ENCODE assay signal across 8 cellular contexts in genomic region chr10:133334495-133335237, GRCh38. TPM values are rescaled to one million over a fixed set of nuclear protein-coding genes. Genes with fewer than 3 reads are reported as not detected.
DNase-seq lines count a peak whose midpoint lies in the region; ATAC-seq and TF ChIP-seq lines count a peak whose summit lies in the region.

No MANE protein-coding gene starts in this region.

- no peak overlapping the region for H4K91ac ChIP-seq in H9 (ENCODE audit: insufficient read length, low read depth, low read length)

- H3K79me1 ChIP-seq in H9 (ENCODE audit: insufficient read depth, low read depth, low read length, poor library complexity, severe bottlenecking) = no peaks in the 10 kb centered on the region

- H2BK12ac ChIP-seq in H9 (ENCODE audit: insufficient read length, low read depth, low read length) = no peak overlapping the region

- peak overlapping the region; percentile 51 to 76 for H3K4me3 Mint-ChIP-seq in H9
- H3K4me3 Mint-ChIP-seq in activated T-cell treated with anti-CD3 and anti-CD28 coated beads, Interleukin-2, amount 50 U/mL, for 4 hours = peak overlapping the region; percentile 80

- peaks cover 13% of the 10 kb centered on the region in 2 experiments for H3K9me3 Mint-ChIP-seq in H9
- H3K9me3 Mint-ChIP-seq in activated T-cell treated with anti-CD3 and anti-CD28 coated beads, Interleukin-2, amount 50 U/mL, for 4 hours = no peaks in the 10 kb centered on the region

- peaks cover 44% of the 10 kb centered on the region for H3K27me3 ChIP-seq in H9 (ENCODE audit: insufficient read depth, low read length)
- peaks cover 68% of the 10 kb centered on the region for H3K27me3 ChIP-seq in cardiac muscle cell
- peaks cover 59 to 81% (median 69%) of the 10 kb centered on the region in 3 donors for H3K27me3 ChIP-seq in gastrocnemius medialis

- H4K5ac ChIP-seq in H9 (ENCODE audit: insufficient read length, low read depth, low read length) = no peak overlapping the region

- no peaks in the 10 kb centered on the region for H4K20me1 ChIP-seq in H9 (ENCODE audit: control insufficient read depth, insufficient read depth, insufficient read length)

- H2BK120ac ChIP-seq in H9 (ENCODE audit: low read depth, low read length, poor library complexity, severe bottlenecking) = no peak overlapping the region

- no peak overlapping the region for H2AK5ac ChIP-seq in H9 (ENCODE audit: insufficient read length, low read length)

- no peak overlapping the region for H2AFZ ChIP-seq in H9 (ENCODE audit: low read length)

- WGBS in H9 (ENCODE audit: extremely low coverage, insufficient read length, low lambda C conversion rate) = no CpG with 5 or more reads among the region's 51 CpGs

- H3K56ac ChIP-seq in H9 (ENCODE audit: insufficient read length, low read depth, low read length) = no peak overlapping the region

- H3K23ac ChIP-seq in H9 (ENCODE audit: insufficient read length, low read depth, low read length) = no peak overlapping the region

- no peak overlapping the region for H3K9ac ChIP-seq in H9 (ENCODE audit: extremely low read depth, insufficient read length, low read length)

- H3K36me3 Mint-ChIP-seq in H9 (ENCODE audit: insufficient read depth in 1 of 3, low read depth in 3 of 3) = no peaks in the 10 kb centered on the region
- no peaks in the 10 kb centered on the region for H3K36me3 Mint-ChIP-seq in activated T-cell treated with anti-CD3 and anti-CD28 coated beads, Interleukin-2, amount 50 U/mL, for 4 hours (ENCODE audit: insufficient read depth)

- H3K79me2 ChIP-seq in H9 (ENCODE audit: insufficient read depth, low read length) = no peaks in the 10 kb centered on the region

- H3K4me1 ChIP-seq in H9 (ENCODE audit: insufficient read depth, low read length) (no peaks in the 10 kb centered on the region), cardiac muscle cell (ENCODE audit: low read depth) (peaks cover 3% of the 10 kb centered on the region), gastrocnemius medialis (peaks cover 5 to 19% of the 10 kb centered on the region in 2 donors)

- H3K27me3 Mint-ChIP-seq in H9 (ENCODE audit: low read depth) = peaks cover 55% of the 10 kb centered on the region
- H3K27me3 Mint-ChIP-seq in activated T-cell treated with anti-CD3 and anti-CD28 coated beads, Interleukin-2, amount 50 U/mL, for 4 hours (ENCODE audit: low read depth) = peaks cover 7% of the 10 kb centered on the region

- H3K4ac ChIP-seq in H9 (ENCODE audit: low read depth, low read length) = no peak overlapping the region

- H3K9me3 ChIP-seq in H9 (ENCODE audit: control insufficient read depth, low read depth, low read length) (no peaks in the 10 kb centered on the region), cardiac muscle cell (ENCODE audit: low read depth) (no peaks in the 10 kb centered on the region), gastrocnemius medialis (no peaks in the 10 kb centered on the region)

- no peak overlapping the region for H3T11ph ChIP-seq in H9 (ENCODE audit: low read length)

- intact Hi-C loops in gastrocnemius medialis (cut with DNase I; ENCODE audit: low total_unique reads) = no loop called here

- H3K36me3 ChIP-seq in cardiac muscle cell (no peaks in the 10 kb centered on the region), gastrocnemius medialis (no peaks in the 10 kb centered on the region)

- H2BK5ac ChIP-seq in H9 (ENCODE audit: insufficient read length, low read length) = no peak overlapping the region

- DNase-seq in H9 = no peak
- DNase-seq in activated T-cell treated with anti-CD3 and anti-CD28 coated beads, Interleukin-2, amount 50 U/mL, for 4 hours = no peak
- peak in 1 of 2 donors; percentile 41 for DNase-seq in cardiac muscle cell (ENCODE audit: low read depth in 1 of 2, low spot score in 1 of 2)
- no peak for DNase-seq in gastrocnemius medialis
- no peak for DNase-seq in HUDEP-2 (lab: John Stamatoyannopoulos, UW; ENCODE audit: unreplicated experiment in 76 of 76)
- DNase-seq in DMS153 treated with DMSO at 0.1 percent for 48 hours (lab: John Stamatoyannopoulos, UW; ENCODE audit: unreplicated experiment) = no peak

- H3K27ac Mint-ChIP-seq in H9 = no peak overlapping the region; a peak in 1 of 7 replicates

- H3K23me2 ChIP-seq in H9 (ENCODE audit: insufficient read length, low read depth, low read length, poor library complexity, severe bottlenecking) = peaks cover 12% of the 10 kb centered on the region

- ATAC-seq in activated T-cell treated with anti-CD3 and anti-CD28 coated beads, Interleukin-2, amount 50 U/mL, for 4 hours = peak in 1 of 2 donors; percentile 44
- no peak for ATAC-seq in gastrocnemius medialis
- ATAC-seq in HG02759 (IDR thresholded peaks at IDR 0.05; ENCODE audit: unreplicated experiment) = no peak
- ATAC-seq in GM18519 (IDR thresholded peaks at IDR 0.05; ENCODE audit: low FRiP score, unreplicated experiment) = no peak

- no peak overlapping the region for H4K8ac ChIP-seq in H9 (replicated peaks; ENCODE audit: insufficient read length, low read depth, low read length)

- H2BK20ac ChIP-seq in H9 (ENCODE audit: low read depth, low read length, poor library complexity, severe bottlenecking) = no peak overlapping the region

- peaks cover 0 to 5% of the 10 kb centered on the region in 2 experiments; a peak in 3 of 4 replicates for H3K4me1 Mint-ChIP-seq in H9
- peaks cover 6% of the 10 kb centered on the region for H3K4me1 Mint-ChIP-seq in activated T-cell treated with anti-CD3 and anti-CD28 coated beads, Interleukin-2, amount 50 U/mL, for 4 hours (ENCODE audit: low read depth)

- H3K14ac ChIP-seq in H9 (ENCODE audit: insufficient read depth, low read length) = no peak overlapping the region; the same call in 1 of the 2 replicates

- TF ChIP-seq CTCF in H9 (conservative IDR thresholded peaks at IDR 0.05) = no peak
- no peak for TF ChIP-seq CTCF in cardiac muscle cell (IDR thresholded peaks at IDR 0.05; ENCODE audit: low read depth, low read length)
- TF ChIP-seq CTCF in gastrocnemius medialis (IDR thresholded peaks at IDR 0.05 in 4 of 5, conservative IDR thresholded peaks at IDR 0.05 in 1 of 5) = no peak

- H3K4me2 ChIP-seq in H9 (ENCODE audit: insufficient read depth, insufficient read length, low read length) = peak overlapping the region; percentile 20

- TF ChIP-seq POLR2A in gastrocnemius medialis (IDR thresholded peaks at IDR 0.05) = no peak

- in situ Hi-C loops in gastrocnemius medialis (cut with MboI; ENCODE audit: low sequenced_read_pairs in 4 of 4) = no loop called here

- peak overlapping the region; percentile 52 for H3K18ac ChIP-seq in H9 (ENCODE audit: insufficient read length, low read depth, low read length)

- no peak overlapping the region; the same call in 1 of the 2 replicates for H2BK15ac ChIP-seq in H9 (ENCODE audit: low read depth, low read length)

- no peak overlapping the region for H3K27ac ChIP-seq in H9 (ENCODE audit: insufficient read length, low read depth, low read length)
- H3K27ac ChIP-seq in cardiac muscle cell = no peak overlapping the region
- no peak overlapping the region for H3K27ac ChIP-seq in gastrocnemius medialis

- peak overlapping the region; percentile 13 for H3K4me3 ChIP-seq in cardiac muscle cell
- H3K4me3 ChIP-seq in gastrocnemius medialis = peak overlapping the region; percentile 24 to 48 (median 32)

RNA-seq across cellular contexts. Expression of gene CALY, which starts 2.0 kb away (rescaled TPM):
- total RNA-seq in H9 (2021) (1.9 and 2.9 TPM in 2 replicates), cardiac muscle cell (9.8 and 16.3 TPM in 2 replicates), gastrocnemius medialis (not detected)
- total RNA-seq in activated T-cell treated with anti-CD3 and anti-CD28 coated beads, Interleukin-2, amount 50 U/mL, for 4 hours = not detected
- 12.3 and 14.8 TPM in 2 replicates for polyA plus RNA-seq in cardiac muscle cell

RNA-seq across cellular contexts. Expression of gene PRAP1, which starts 12.5 kb away (rescaled TPM):
- 0.81 and 1.2 TPM in 2 replicates for total RNA-seq in H9 (2021)
- total RNA-seq in activated T-cell treated with anti-CD3 and anti-CD28 coated beads, Interleukin-2, amount 50 U/mL, for 4 hours = not detected
- total RNA-seq in cardiac muscle cell = 0.35 and 2.3 TPM in 2 replicates
- polyA plus RNA-seq in cardiac muscle cell = 1.6 and 3.5 TPM in 2 replicates
- 1 to 10 TPM in 2 of 4 donors, under 1 TPM in 1, not detected in 1; 0.59 to 1.4 (median 1.1) TPM for total RNA-seq in gastrocnemius medialis

RNA-seq across cellular contexts. Expression of gene FUOM, which starts 23.2 kb away (rescaled TPM):
- 39.6 and 41.8 TPM in 2 replicates for total RNA-seq in H9 (2021)
- total RNA-seq in activated T-cell treated with anti-CD3 and anti-CD28 coated beads, Interleukin-2, amount 50 U/mL, for 4 hours = 10 to 100 TPM; 40.7 to 47.4 (median 46.6) TPM
- 20.0 and 58.1 TPM in 2 replicates for total RNA-seq in cardiac muscle cell
- polyA plus RNA-seq in cardiac muscle cell = 22.1 and 68.5 TPM in 2 replicates
- total RNA-seq in gastrocnemius medialis = 1 to 10 TPM; 3.2 to 8.9 (median 5.6) TPM

RNA-seq across cellular contexts. Expression of gene ZNF511, which starts 26.0 kb away (rescaled TPM):
- total RNA-seq in H9 (2021) (83.6 and 89.4 TPM in 2 replicates), cardiac muscle cell (53.7 and 67.1 TPM in 2 replicates), gastrocnemius medialis (10 to 100 TPM; 25.0 to 49.5 (median 41.9) TPM)
- 100 to 1,000 TPM in 1 of 3 donors, 10 to 100 TPM in 2; 84.4 to 117 (median 97.3) TPM for total RNA-seq in activated T-cell treated with anti-CD3 and anti-CD28 coated beads, Interleukin-2, amount 50 U/mL, for 4 hours
- 116 and 150 TPM in 2 replicates for polyA plus RNA-seq in cardiac muscle cell

RNA-seq across cellular contexts. Expression of gene TUBGCP2, which starts 26.0 kb away (rescaled TPM):
- total RNA-seq in H9 (2021) (52.4 and 53.5 TPM in 2 replicates), cardiac muscle cell (70.2 and 70.8 TPM in 2 replicates), gastrocnemius medialis (10 to 100 TPM; 21.5 to 43.8 (median 36.5) TPM)
- total RNA-seq in activated T-cell treated with anti-CD3 and anti-CD28 coated beads, Interleukin-2, amount 50 U/mL, for 4 hours = 10 to 100 TPM; 59.6 to 67.9 (median 62.6) TPM
- 52.3 and 62.4 TPM in 2 replicates for polyA plus RNA-seq in cardiac muscle cell
